23 cellular contexts compared by ENCODE assay signal in genomic region chr1:237838320-237838719, GRCh38. TPM values are rescaled to one million over a fixed set of nuclear protein-coding genes. Genes with fewer than 3 reads are reported as not detected.
"Had no signal": no experiment of that assay in that cellular context is flagged by ENCODE, and none has a peak within 500 bp of the region (broad histone marks: within the 10 kb centered on the region; RNA-seq: fewer than 3 reads in every experiment).

No MANE protein-coding gene starts in this region.

- H3K27ac ChIP-seq: SJCRH30 had no signal

- DNase-seq: IMR-90, Karpas-422, KG1, MG63, NCI-H1092, NCI-H1105 treated with DMSO at 0.1 percent for 48 hours, NCI-H1417 treated with DMSO at 0.1 percent for 48 hours, NCI-H146, NCI-H1694 treated with DMSO at 0.1 percent for 48 hours, NCI-H1930, NCI-H2081, NCI-H2107, NCI-H2227 treated with DMSO at 0.1 percent for 48 hours, NCI-H524 treated with DMSO at 0.1 percent for 48 hours, NCI-H69, NCI-H774, RPMI8226, SHP77 treated with DMSO at 0.1 percent for 48 hours, SJCRH30 had no signal

- ATAC-seq: HepG2, SK-N-SH treated with all-trans-retinoic acid at 6 μM for 48 hours had no signal

- H3K27me3 ChIP-seq: MG63, SJCRH30 had no signal

- H3K9me3 ChIP-seq: MG63, SJCRH30 had no signal

- H3K36me3 ChIP-seq: MG63, SJCRH30 had no signal

- H3K4me3 ChIP-seq: MG63, SJCRH30 had no signal

- H3K4me1 ChIP-seq: SJCRH30 had no signal

RNA-seq across cellular contexts. Expression of gene ZP4, which starts 52.4 kb away (rescaled TPM):
- total RNA-seq: HepG2, HT1080, IMR-90, NCI-H460, SJCRH30 had no signal
- polyA plus RNA-seq: HepG2, IMR-90 had no signal
